ENCODE assay signal across 10 cellular contexts in the genomic region with DNA sequence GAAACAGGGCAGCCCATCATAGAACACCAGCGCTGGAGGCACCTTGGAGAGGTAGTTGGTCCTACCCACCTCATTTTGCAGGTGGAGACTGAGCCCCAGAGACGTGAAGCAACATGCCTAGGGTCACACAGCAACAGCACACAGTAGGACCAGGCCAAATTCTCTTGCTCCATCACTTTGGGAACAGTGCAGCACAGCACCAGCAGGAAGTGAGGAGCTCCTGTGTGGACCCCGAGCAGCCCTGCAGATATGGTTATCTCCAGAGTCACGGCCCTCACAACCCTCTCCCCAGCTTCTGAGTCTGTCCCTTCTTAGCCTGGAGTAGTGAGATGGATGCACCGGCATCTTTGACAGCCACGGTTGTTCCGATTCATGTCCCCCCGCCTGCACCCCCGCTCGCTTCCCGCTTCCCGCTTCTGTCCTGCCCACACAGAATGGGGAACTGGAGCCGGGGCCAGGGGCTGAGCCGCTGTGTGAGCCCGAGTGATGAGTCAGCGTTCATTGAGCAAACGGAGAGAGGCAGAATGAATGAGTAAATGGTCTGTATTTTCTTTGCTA.
DNase-seq lines count a peak whose midpoint lies in the region; ATAC-seq and TF ChIP-seq lines count a peak whose summit lies in the region.
"Had no signal": no experiment of that assay in that cellular context is flagged by ENCODE, and none has a peak within 500 bp of the region (broad histone marks: within the 10 kb centered on the region; RNA-seq: fewer than 3 reads in every experiment).

No MANE protein-coding gene starts in this region.

- H3K27me3 Mint-ChIP-seq in CD4-positive, alpha-beta T cell: no peaks in the 10 kb centered on the region
- H3K27me3 Mint-ChIP-seq: activated CD4-positive, alpha-beta T cell treated with anti-CD3 and anti-CD28 coated beads, Interleukin-2, amount 10 ng/mL, durations not matched to agents 24 days and 14 days had no signal

- peaks cover 24% of the 10 kb centered on the region for H3K4me1 Mint-ChIP-seq in CD4-positive, alpha-beta T cell (ENCODE audit: low read depth)

- no peak overlapping the region for H2BK12ac ChIP-seq in mesenchymal stem cell (ENCODE audit: low read length in 2 of 2)

- peaks cover 0 to 7% of the 10 kb centered on the region in 2 experiments for H3K27me3 ChIP-seq in mesenchymal stem cell (ENCODE audit: control insufficient read depth in 1 of 2, insufficient read depth in 1 of 2, low read length in 2 of 2)
- no peaks in the 10 kb centered on the region for H3K27me3 ChIP-seq in CD4-positive, alpha-beta T cell (ENCODE audit: control insufficient read depth, insufficient read depth, low read length)

- no peak overlapping the region for H2BK5ac ChIP-seq in mesenchymal stem cell (ENCODE audit: low read depth, low read length, poor library complexity, severe bottlenecking)

- H3K79me1 ChIP-seq in mesenchymal stem cell (replicated peaks; ENCODE audit: low read length, poor library complexity, severe bottlenecking): no peaks in the 10 kb centered on the region

- CTCF ChIA-PET in CD4-positive, alpha-beta T cell (lab: Charles Lee): no interaction called here

- no peak overlapping the region for H4K91ac ChIP-seq in mesenchymal stem cell (ENCODE audit: low read length)

- no peak overlapping the region for H3K4me3 Mint-ChIP-seq in CD4-positive, alpha-beta T cell
- H3K4me3 Mint-ChIP-seq: activated CD4-positive, alpha-beta T cell treated with anti-CD3 and anti-CD28 coated beads, Interleukin-2, amount 10 ng/mL, durations not matched to agents 24 days and 14 days had no signal

- no peak overlapping the region for H3K4me3 ChIP-seq in cardiac fibroblast (replicated peaks in 1 of 2; ENCODE audit: low read depth in 2 of 2, low read length in 2 of 2)
- no peak overlapping the region for H3K4me3 ChIP-seq in mesenchymal stem cell (ENCODE audit: insufficient read depth in 1 of 2, low read depth in 1 of 2, low read length in 2 of 2)

- no peak overlapping the region for H2AFZ ChIP-seq in mesenchymal stem cell (ENCODE audit: low read depth, low read length)

- H4K8ac ChIP-seq in mesenchymal stem cell (ENCODE audit: low read length): no peak overlapping the region

- 63% methylated on average over 11 of the region's 17 CpGs for WGBS in mesenchymal stem cell

- no peak overlapping the region for H3K27ac Mint-ChIP-seq in CD4-positive, alpha-beta T cell
- H3K27ac Mint-ChIP-seq: activated CD4-positive, alpha-beta T cell treated with anti-CD3 and anti-CD28 coated beads, Interleukin-2, amount 10 ng/mL, durations not matched to agents 24 days and 14 days had no signal

- H3K9me3 ChIP-seq in mesenchymal stem cell (ENCODE audit: control insufficient read depth, low read length): no peaks in the 10 kb centered on the region
- H3K9me3 ChIP-seq in CD4-positive, alpha-beta T cell (ENCODE audit: control insufficient read depth, low read length): no peaks in the 10 kb centered on the region

- POLR2A ChIA-PET in CD4-positive, alpha-beta T cell (lab: Charles Lee): no interaction called here

- no peak overlapping the region for H3K9ac ChIP-seq in mesenchymal stem cell (ENCODE audit: low read length)

- H3K36me3 ChIP-seq in mesenchymal stem cell (ENCODE audit: control insufficient read depth in 1 of 2, insufficient read depth in 2 of 2, low read depth in 1 of 2, low read length in 2 of 2): no peaks in the 10 kb centered on the region

- no peak overlapping the region for H3K14ac ChIP-seq in mesenchymal stem cell (ENCODE audit: low read length in 2 of 2)

- peak overlapping the region; percentile 53 for H3K4me2 ChIP-seq in mesenchymal stem cell (ENCODE audit: low read length, poor library complexity, severe bottlenecking)

- no peak overlapping the region for H2AK5ac ChIP-seq in mesenchymal stem cell (ENCODE audit: low read length, severe bottlenecking)

- intact Hi-C loops in CD4-positive, alpha-beta T cell (cut with DNase I, micrococcal nuclease): no loop called here

- H3K9me3 Mint-ChIP-seq in CD4-positive, alpha-beta T cell: no peaks in the 10 kb centered on the region

- no peak overlapping the region for H3K4ac ChIP-seq in mesenchymal stem cell (ENCODE audit: low read depth in 1 of 2, low read length in 2 of 2)

- no peak overlapping the region for H3K23ac ChIP-seq in mesenchymal stem cell (ENCODE audit: low read length in 2 of 2)

- H3K27ac ChIP-seq in mesenchymal stem cell (ENCODE audit: low read length, poor library complexity, severe bottlenecking): no peak overlapping the region
- no peak overlapping the region for H3K27ac ChIP-seq in CD4-positive, alpha-beta T cell (ENCODE audit: low read depth, low read length)

- H3K18ac ChIP-seq in mesenchymal stem cell (ENCODE audit: low read depth in 1 of 2, low read length in 2 of 2): no peak overlapping the region

- H3K4me1 ChIP-seq in mesenchymal stem cell (ENCODE audit: control insufficient read depth, insufficient read depth, low read depth, low read length): peaks cover 22% of the 10 kb centered on the region

- peak; percentile 75 for DNase-seq in Ammon's horn (ENCODE audit: low spot score)
- peak; percentile 11 for DNase-seq in KG1 (lab: John Stamatoyannopoulos, UW)
- peak; percentile 39 to 48 for DNase-seq in cardiac fibroblast (ENCODE audit: low read depth in 2 of 2)
- peak; percentile 61 for DNase-seq in mesenchymal stem cell
- DNase-seq in CD4-positive, alpha-beta T cell: no peak
- DNase-seq in activated CD4-positive, alpha-beta T cell treated with anti-CD3 and anti-CD28 coated beads for 48 hours: no peak
- DNase-seq in amniotic stem cell (lab: John Stamatoyannopoulos, UW): no peak
- DNase-seq: activated CD4-positive, alpha-beta T cell treated with anti-CD3 and anti-CD28 coated beads, Interleukin-2, amount 10 ng/mL, durations not matched to agents 24 days and 14 days; DMS79 had no signal

- no peaks in the 10 kb centered on the region for H3K36me3 Mint-ChIP-seq in CD4-positive, alpha-beta T cell (ENCODE audit: low read depth)

- ATAC-seq in GM18502 (IDR thresholded peaks at IDR 0.05; ENCODE audit: poor library complexity, unreplicated experiment): no peak
- ATAC-seq in CD4-positive, alpha-beta T cell (ENCODE audit: poor library complexity): no peak

- no peak overlapping the region for H2BK15ac ChIP-seq in mesenchymal stem cell (ENCODE audit: low read depth, poor library complexity, severe bottlenecking)

- no peak for TF ChIP-seq CTCF in cardiac fibroblast (IDR thresholded peaks at IDR 0.05; ENCODE audit: low read depth, low read length)
- TF ChIP-seq CTCF in CD4-positive, alpha-beta T cell (IDR thresholded peaks at IDR 0.05): no peak

- H2BK120ac ChIP-seq in mesenchymal stem cell (ENCODE audit: low read depth, low read length): no peak overlapping the region

Comparison
In these comparisons a context has a peak if more than half of its experiments do, and no peak if none do; other contexts are left out.
1. DNase-seq: peak in Ammon's horn (single experiment), KG1 (single experiment), cardiac fibroblast (2 of 2) and mesenchymal stem cell (single experiment); none in CD4-positive, alpha-beta T cell (0 of 10), activated CD4-positive, alpha-beta T cell treated with anti-CD3 and anti-CD28 coated beads for 48 hours (single experiment) and amniotic stem cell (single experiment).